Comparison of ENCODE assay signal across 8 cellular contexts in the genomic region with DNA sequence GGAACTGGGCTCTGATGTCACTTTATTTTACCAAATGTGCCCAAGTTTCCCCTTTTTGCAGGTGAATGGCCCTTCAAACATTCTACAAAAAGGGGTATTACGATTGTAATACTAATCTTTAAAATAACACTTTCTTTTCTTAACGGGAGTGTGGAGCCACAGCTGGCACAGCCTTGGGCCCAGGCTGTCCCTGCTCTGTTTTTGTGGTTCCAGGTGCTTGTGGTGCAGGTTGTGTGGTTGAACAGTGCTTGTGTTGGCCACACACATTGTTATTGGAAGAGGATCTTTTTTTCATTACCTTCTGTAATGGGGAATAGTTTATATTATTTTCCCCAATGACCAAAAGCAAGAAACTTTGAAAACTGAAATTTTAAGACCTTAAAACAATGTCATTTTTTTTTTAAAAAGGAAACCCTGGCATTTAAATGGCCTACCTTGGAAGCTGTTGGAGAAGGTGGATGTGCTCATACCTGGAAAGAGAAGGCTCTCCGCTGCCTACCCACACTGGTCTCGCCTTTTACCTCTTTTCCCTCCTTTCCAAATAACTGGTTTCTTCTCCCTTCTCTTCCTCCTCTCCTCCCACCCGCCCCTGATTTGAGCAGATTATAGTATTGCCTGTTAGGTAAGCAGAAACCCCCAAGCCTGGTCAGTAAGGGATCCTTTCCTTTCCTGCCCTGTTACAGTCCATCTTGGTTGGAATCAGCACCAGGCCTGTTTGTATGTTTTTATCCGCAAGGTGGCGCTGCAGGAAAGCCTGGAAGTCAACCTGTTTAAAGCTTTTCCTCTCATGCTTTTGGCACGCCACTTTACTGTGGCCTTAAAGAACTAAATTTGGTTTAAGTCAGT. TPM values are rescaled to one million over a fixed set of nuclear protein-coding genes. Genes with fewer than 3 reads are reported as not detected.
DNase-seq lines count a peak whose midpoint lies in the region; ATAC-seq, FAIRE-seq and TF ChIP-seq lines count a peak whose summit lies in the region.

No MANE protein-coding gene starts in this region.

- no peaks in the 10 kb centered on the region for H4K20me1 ChIP-seq in MM.1S (ENCODE audit: insufficient read depth, low read length)

- H3K4me3 ChIP-seq in MM.1S (ENCODE audit: low read length) (no peak overlapping the region), heart left ventricle (no peak overlapping the region)

- H3K4me1 ChIP-seq in MM.1S (ENCODE audit: low read length): peaks cover 15% of the 10 kb centered on the region
- peaks cover 0 to 23% (median 0%) of the 10 kb centered on the region in 12 donors for H3K4me1 ChIP-seq in heart left ventricle

- intact Hi-C loops in heart left ventricle (cut with DNase I): loop anchor here in 8 of 10 donors (1.0 to 5.0 kb wide), 5 partner anchors 494 to 555 kb away; no protein-coding TSS in a partner anchor

- H3K9ac ChIP-seq in MM.1S (ENCODE audit: low read length): no peak overlapping the region

- H3K36me3 ChIP-seq in MM.1S (replicated peaks; ENCODE audit: insufficient read depth, low read length): 0 out of 2 replicates have a peak, but pooled peaks cover 6% of the 10 kb centered on the region
- H3K36me3 ChIP-seq in heart left ventricle: peaks cover 0 to 84% (median 63%) of the 10 kb centered on the region in 9 donors

- H3K4me2 ChIP-seq in MM.1S (ENCODE audit: low read depth, low read length): no peak overlapping the region

- peak; percentile 95 for TF ChIP-seq CTCF in MM.1S (IDR thresholded peaks at IDR 0.05; ENCODE audit: low read length)
- peak; percentile 81 to 92 (median 86) for TF ChIP-seq CTCF in heart left ventricle (IDR thresholded peaks at IDR 0.05)

- DNase-seq in GOT3 (lab: John Stamatoyannopoulos, UW) (peak; percentile 1), MM.1S (peak; percentile 81), SW480 (ENCODE audit: low spot score) (peak; percentile 42), heart left ventricle (peak; percentile 73 to 86 (median 76)), putamen (ENCODE audit: low spot score) (peak; percentile 73), OCI-M2 (lab: John Stamatoyannopoulos, UW; ENCODE audit: unreplicated experiment) (no peak)
- peak; percentile 80 for DNase-seq in activated naive CD8-positive, alpha-beta T cell treated with anti-CD3 and anti-CD28 coated beads, Interleukin-2, amount 50 U/mL, for 16 hours (ENCODE audit: low read depth, low spot score)

- no peak overlapping the region for H2AFZ ChIP-seq in MM.1S (ENCODE audit: low read length)

- peak in 3 of 4 donors; percentile 72 to 81 (median 81) for ATAC-seq in heart left ventricle

- no peaks in the 10 kb centered on the region for H3K27me3 ChIP-seq in MM.1S (replicated peaks; ENCODE audit: insufficient read depth, low read length)
- H3K27me3 ChIP-seq in heart left ventricle: no peaks in the 10 kb centered on the region

- H3K9me3 ChIP-seq in MM.1S (replicated peaks; ENCODE audit: insufficient read depth, low read length): no peaks in the 10 kb centered on the region
- H3K9me3 ChIP-seq in heart left ventricle: no peaks in the 10 kb centered on the region

- H3K27ac ChIP-seq in MM.1S (ENCODE audit: low read length) (no peak overlapping the region; the same call in 1 of the 2 replicates), heart left ventricle (peak overlapping the region in 2 of 12 donors; percentile 1 to 26)

- WGBS in heart left ventricle, 4 donors: 36 to 44% (median 41%) methylated on average over 8 of the region's 8 CpGs

- no peaks in the 10 kb centered on the region for H3F3A ChIP-seq in MM.1S (ENCODE audit: insufficient read depth, low read length)

- H3K79me2 ChIP-seq in MM.1S (ENCODE audit: low read length): peaks cover 21% of the 10 kb centered on the region

- no peak for TF ChIP-seq POLR2A in heart left ventricle (IDR thresholded peaks at IDR 0.05)

- no peaks in the 10 kb centered on the region for H3K9me2 ChIP-seq in MM.1S (replicated peaks; ENCODE audit: insufficient read depth, low read length)

- peak; percentile 92 for FAIRE-seq in G401.6 (lab: Jason Lieb, UNC)

RNA-seq across cellular contexts. Expression of a gene that starts 28.6 kb away (rescaled TPM):
- 100 to 1,000 TPM; 138 to 382 (median 217) TPM for total RNA-seq in heart left ventricle
- 100 to 1,000 TPM in 1 of 2 donors, 10 to 100 TPM in 1; 60.6 to 147 TPM for polyA plus RNA-seq in heart left ventricle
